8 cellular contexts compared by ENCODE assay signal in the genomic region with DNA sequence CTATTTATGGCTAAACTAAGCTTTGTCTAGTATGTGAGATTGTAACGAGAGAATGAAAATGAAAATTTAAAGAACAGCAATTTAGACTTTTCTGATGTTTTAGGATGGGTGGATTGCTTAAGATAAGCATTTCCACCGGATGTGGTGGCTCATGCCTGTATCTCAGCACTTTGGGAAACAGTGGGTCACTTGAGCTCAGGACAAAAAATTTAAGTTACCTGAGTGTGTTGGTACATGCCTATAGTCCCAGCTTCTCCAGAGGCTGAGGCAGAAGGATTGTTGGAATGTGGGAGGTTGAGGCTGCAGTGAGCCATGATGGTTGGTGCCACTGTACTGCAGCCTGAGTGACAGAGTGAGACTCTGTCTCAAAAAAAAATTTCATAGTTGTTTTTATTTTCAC. TPM values are rescaled to one million over a fixed set of nuclear protein-coding genes. Genes with fewer than 3 reads are reported as not detected.
DNase-seq lines count a peak whose midpoint lies in the region; ATAC-seq and TF ChIP-seq lines count a peak whose summit lies in the region.

No MANE protein-coding gene starts in this region.

- H3K9me3 Mint-ChIP-seq in activated naive CD8-positive, alpha-beta T cell treated with anti-CD3 and anti-CD28 coated beads for 36 hours, result no peaks in the 10 kb centered on the region

- H4K8ac ChIP-seq in mesenchymal stem cell (ENCODE audit: low read length), result no peak overlapping the region

- no peak for TF ChIP-seq CTCF in BJ (IDR thresholded peaks at IDR 0.05; ENCODE audit: insufficient read depth, low read depth, low read length)
- no peak for TF ChIP-seq CTCF in HEK293 (tag by site-specific recombination; IDR thresholded peaks at IDR 0.05)

- CTCF ChIA-PET in BJ (lab: Yijun Ruan, JAX), result interaction anchor here (0.6 to 2.1 kb wide), 3 partner anchors 14 to 56 kb away, joined by 3 to 6 read pairs (median 4); no protein-coding TSS in a partner anchor
- CTCF ChIA-PET in HEK293 (lab: Yijun Ruan, JAX), result interaction anchor here (0.6 to 1.7 kb wide), 5 partner anchors 10 to 491 kb away, joined by 3 to 4 read pairs (median 3); no protein-coding TSS in a partner anchor

- DNase-seq in BJ (ENCODE audit: low read depth) (no peak), mesenchymal stem cell (no peak), NCI-H2029 treated with DMSO at 0.1 percent for 48 hours (lab: John Stamatoyannopoulos, UW) (no peak)
- DNase-seq in activated naive CD8-positive, alpha-beta T cell treated with anti-CD3 and anti-CD28 coated beads for 36 hours, result no peak

- H3K4me1 ChIP-seq in HEK293 (ENCODE audit: control insufficient read depth, insufficient read depth, low read length) (peaks cover 2% of the 10 kb centered on the region; the same call in 1 of the 2 replicates), mesenchymal stem cell (ENCODE audit: control insufficient read depth, insufficient read depth, low read depth, low read length) (peaks cover 9% of the 10 kb centered on the region)

- H3K27me3 ChIP-seq in BJ (ENCODE audit: control insufficient read depth, insufficient read depth, low read length) (no peaks in the 10 kb centered on the region), mesenchymal stem cell (ENCODE audit: control insufficient read depth in 1 of 2, insufficient read depth in 1 of 2, low read length in 2 of 2) (no peaks in the 10 kb centered on the region)

- H2AK5ac ChIP-seq in mesenchymal stem cell (ENCODE audit: low read length, severe bottlenecking), result no peak overlapping the region

- H3K4me3 ChIP-seq in BJ (ENCODE audit: low read depth, low read length), result peak overlapping the region; percentile 2; the same call in 1 of the 2 replicates
- H3K4me3 ChIP-seq in HEK293 (ENCODE audit: low read depth, low read length), result no peak overlapping the region
- peak overlapping the region in 1 of 2 experiments; percentile 88 for H3K4me3 ChIP-seq in mesenchymal stem cell (ENCODE audit: insufficient read depth in 1 of 2, low read depth in 1 of 2, low read length in 2 of 2)

- no peak overlapping the region for H2AFZ ChIP-seq in mesenchymal stem cell (ENCODE audit: low read depth, low read length)

- H3K79me1 ChIP-seq in mesenchymal stem cell (replicated peaks; ENCODE audit: low read length, poor library complexity, severe bottlenecking), result no peaks in the 10 kb centered on the region

- H3K4ac ChIP-seq in mesenchymal stem cell (ENCODE audit: low read depth in 1 of 2, low read length in 2 of 2), result no peak overlapping the region

- no peak overlapping the region for H3K27ac ChIP-seq in HEK293 (ENCODE audit: extremely low read depth, low read depth, low read length)
- no peak overlapping the region for H3K27ac ChIP-seq in mesenchymal stem cell (ENCODE audit: low read length, poor library complexity, severe bottlenecking)

- H3K9me3 ChIP-seq in HEK293 (ENCODE audit: control insufficient read depth, insufficient read depth, low read depth, low read length), result no peaks in the 10 kb centered on the region
- no peaks in the 10 kb centered on the region for H3K9me3 ChIP-seq in mesenchymal stem cell (ENCODE audit: control insufficient read depth, low read length)

- H3K4me1 Mint-ChIP-seq in activated naive CD8-positive, alpha-beta T cell treated with anti-CD3 and anti-CD28 coated beads for 36 hours, result peaks cover 54% of the 10 kb centered on the region

- no peak overlapping the region for H3K14ac ChIP-seq in mesenchymal stem cell (ENCODE audit: low read length in 2 of 2)

- no peak overlapping the region for H3K18ac ChIP-seq in mesenchymal stem cell (ENCODE audit: low read depth in 1 of 2, low read length in 2 of 2)

- peak overlapping the region; percentile 46 for H3K4me2 ChIP-seq in mesenchymal stem cell (ENCODE audit: low read length, poor library complexity, severe bottlenecking)

- ATAC-seq in GM19351 (IDR thresholded peaks at IDR 0.05; ENCODE audit: unreplicated experiment) (no peak), GM21737 (IDR thresholded peaks at IDR 0.05; ENCODE audit: unreplicated experiment) (no peak), HG02642 (IDR thresholded peaks at IDR 0.05; ENCODE audit: poor library complexity, unreplicated experiment) (no peak)

- H3K4me3 Mint-ChIP-seq in activated naive CD8-positive, alpha-beta T cell treated with anti-CD3 and anti-CD28 coated beads for 36 hours, result peak overlapping the region; percentile 88

- POLR2A ChIA-PET in BJ (lab: Charles Lee) (no interaction called here), HEK293 (lab: Yijun Ruan, JAX) (no interaction called here)

- H2BK12ac ChIP-seq in mesenchymal stem cell (ENCODE audit: low read length in 2 of 2), result no peak overlapping the region

- peak overlapping the region; percentile 63 for H3K27ac Mint-ChIP-seq in activated naive CD8-positive, alpha-beta T cell treated with anti-CD3 and anti-CD28 coated beads for 36 hours

- H3K23ac ChIP-seq in mesenchymal stem cell (ENCODE audit: low read length in 2 of 2), result no peak overlapping the region

- 72% methylated on average over 2 of the region's 2 CpGs for WGBS in mesenchymal stem cell

- H4K91ac ChIP-seq in mesenchymal stem cell (ENCODE audit: low read length), result no peak overlapping the region

- peaks cover 2% of the 10 kb centered on the region for H3K36me3 ChIP-seq in BJ (ENCODE audit: control insufficient read depth, insufficient read depth, low read length)
- H3K36me3 ChIP-seq in HEK293 (ENCODE audit: control insufficient read depth in 2 of 2, insufficient read depth in 1 of 2, low read length in 2 of 2), result peaks cover 11 to 61% of the 10 kb centered on the region in 2 experiments; a peak in 2 of 3 replicates
- peaks cover 21 to 46% of the 10 kb centered on the region in 2 experiments for H3K36me3 ChIP-seq in mesenchymal stem cell (ENCODE audit: control insufficient read depth in 1 of 2, insufficient read depth in 2 of 2, low read depth in 1 of 2, low read length in 2 of 2)

- H2BK15ac ChIP-seq in mesenchymal stem cell (ENCODE audit: low read depth, poor library complexity, severe bottlenecking), result no peak overlapping the region

- no peaks in the 10 kb centered on the region for H3K27me3 Mint-ChIP-seq in activated naive CD8-positive, alpha-beta T cell treated with anti-CD3 and anti-CD28 coated beads for 36 hours

- peaks cover 58% of the 10 kb centered on the region for H3K36me3 Mint-ChIP-seq in activated naive CD8-positive, alpha-beta T cell treated with anti-CD3 and anti-CD28 coated beads for 36 hours

- H2BK120ac ChIP-seq in mesenchymal stem cell (ENCODE audit: low read depth, low read length), result no peak overlapping the region

- peak overlapping the region; percentile 97 for H3K9ac ChIP-seq in mesenchymal stem cell (ENCODE audit: low read length)

- H2BK5ac ChIP-seq in mesenchymal stem cell (ENCODE audit: low read depth, low read length, poor library complexity, severe bottlenecking), result no peak overlapping the region

TF ChIP-seq in HEK293, 187 proteins besides CTCF, POLR2A, EP300 and RAD21 (continues in another document):
- TF ChIP-seq GLI2 (tag by site-specific recombination; IDR thresholded peaks at IDR 0.05; ENCODE audit: borderline replicate concordance, low read depth) (no peak), ZNF548 (tag by site-specific recombination; IDR thresholded peaks at IDR 0.05) (no peak)
- TF ChIP-seq, protein P1, sequence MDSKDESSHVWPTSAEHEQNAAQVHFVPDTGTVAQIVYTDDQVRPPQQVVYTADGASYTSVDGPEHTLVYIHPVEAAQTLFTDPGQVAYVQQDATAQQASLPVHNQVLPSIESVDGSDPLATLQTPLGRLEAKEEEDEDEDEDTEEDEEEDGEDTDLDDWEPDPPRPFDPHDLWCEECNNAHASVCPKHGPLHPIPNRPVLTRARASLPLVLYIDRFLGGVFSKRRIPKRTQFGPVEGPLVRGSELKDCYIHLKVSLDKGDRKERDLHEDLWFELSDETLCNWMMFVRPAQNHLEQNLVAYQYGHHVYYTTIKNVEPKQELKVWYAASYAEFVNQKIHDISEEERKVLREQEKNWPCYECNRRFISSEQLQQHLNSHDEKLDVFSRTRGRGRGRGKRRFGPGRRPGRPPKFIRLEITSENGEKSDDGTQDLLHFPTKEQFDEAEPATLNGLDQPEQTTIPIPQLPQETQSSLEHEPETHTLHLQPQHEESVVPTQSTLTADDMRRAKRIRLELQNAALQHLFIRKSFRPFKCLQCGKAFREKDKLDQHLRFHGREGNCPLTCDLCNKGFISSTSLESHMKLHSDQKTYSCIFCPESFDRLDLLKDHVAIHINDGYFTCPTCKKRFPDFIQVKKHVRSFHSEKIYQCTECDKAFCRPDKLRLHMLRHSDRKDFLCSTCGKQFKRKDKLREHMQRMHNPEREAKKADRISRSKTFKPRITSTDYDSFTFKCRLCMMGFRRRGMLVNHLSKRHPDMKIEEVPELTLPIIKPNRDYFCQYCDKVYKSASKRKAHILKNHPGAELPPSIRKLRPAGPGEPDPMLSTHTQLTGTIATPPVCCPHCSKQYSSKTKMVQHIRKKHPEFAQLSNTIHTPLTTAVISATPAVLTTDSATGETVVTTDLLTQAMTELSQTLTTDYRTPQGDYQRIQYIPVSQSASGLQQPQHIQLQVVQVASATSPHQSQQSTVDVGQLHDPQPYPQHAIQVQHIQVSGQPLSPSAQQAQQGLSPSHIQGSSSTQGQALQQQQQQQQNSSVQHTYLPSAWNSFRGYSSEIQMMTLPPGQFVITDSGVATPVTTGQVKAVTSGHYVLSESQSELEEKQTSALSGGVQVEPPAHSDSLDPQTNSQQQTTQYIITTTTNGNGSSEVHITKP (tag by site-specific recombination; IDR thresholded peaks at IDR 0.05), result peak; percentile 70
- TF ChIP-seq, protein P2, sequence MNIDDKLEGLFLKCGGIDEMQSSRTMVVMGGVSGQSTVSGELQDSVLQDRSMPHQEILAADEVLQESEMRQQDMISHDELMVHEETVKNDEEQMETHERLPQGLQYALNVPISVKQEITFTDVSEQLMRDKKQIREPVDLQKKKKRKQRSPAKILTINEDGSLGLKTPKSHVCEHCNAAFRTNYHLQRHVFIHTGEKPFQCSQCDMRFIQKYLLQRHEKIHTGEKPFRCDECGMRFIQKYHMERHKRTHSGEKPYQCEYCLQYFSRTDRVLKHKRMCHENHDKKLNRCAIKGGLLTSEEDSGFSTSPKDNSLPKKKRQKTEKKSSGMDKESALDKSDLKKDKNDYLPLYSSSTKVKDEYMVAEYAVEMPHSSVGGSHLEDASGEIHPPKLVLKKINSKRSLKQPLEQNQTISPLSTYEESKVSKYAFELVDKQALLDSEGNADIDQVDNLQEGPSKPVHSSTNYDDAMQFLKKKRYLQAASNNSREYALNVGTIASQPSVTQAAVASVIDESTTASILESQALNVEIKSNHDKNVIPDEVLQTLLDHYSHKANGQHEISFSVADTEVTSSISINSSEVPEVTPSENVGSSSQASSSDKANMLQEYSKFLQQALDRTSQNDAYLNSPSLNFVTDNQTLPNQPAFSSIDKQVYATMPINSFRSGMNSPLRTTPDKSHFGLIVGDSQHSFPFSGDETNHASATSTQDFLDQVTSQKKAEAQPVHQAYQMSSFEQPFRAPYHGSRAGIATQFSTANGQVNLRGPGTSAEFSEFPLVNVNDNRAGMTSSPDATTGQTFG (tag by site-specific recombination; IDR thresholded peaks at IDR 0.05; ENCODE audit: borderline replicate concordance), result no peak

RNA-seq across cellular contexts. Expression of a gene that starts 3.4 kb away (rescaled TPM):
- 9.8 and 30.2 TPM in 2 replicates for polyA plus RNA-seq in BJ (2011; rRNA removed)
- 4.4 and 8.5 TPM in 2 replicates for polyA minus RNA-seq in BJ (2011; rRNA and poly(A)+ RNA removed)
- 100 to 1,000 TPM in 1 of 2 experiments, 10 to 100 TPM in 1; 99.3 to 102 TPM for total RNA-seq in activated naive CD8-positive, alpha-beta T cell treated with anti-CD3 and anti-CD28 coated beads for 36 hours
- 25.2 TPM for polyA plus RNA-seq in mesenchymal stem cell (2013, experiment 1 of 2)
- 26.0 TPM for polyA plus RNA-seq in mesenchymal stem cell (2013, experiment 2 of 2)
